ENCODE assay signal across 1 cellular context in genomic region chr11:67482736-67483497, GRCh38.
TF ChIP-seq lines count a peak whose summit lies in the region.

AIP (plus strand) TSS chr11:67483026; CDS start chr11:67483159, 133 bp downstream.

TF ChIP-seq in HepG2, 621 proteins besides CTCF, POLR2A, EP300 and RAD21 (continued from another document and continues in another):
- no peak for TF ChIP-seq REST (IDR thresholded peaks at IDR 0.05; ENCODE audit: borderline replicate concordance in 1 of 2, low read depth in 1 of 2, low read length in 2 of 2)
- peak; percentile 92; the same call in 1 of the 2 replicates for TF ChIP-seq KLF9 (CRISPR knock-in tag; IDR thresholded peaks at IDR 0.05; ENCODE audit: low read depth)
- no peak for TF ChIP-seq TCF7L2 (IDR thresholded peaks at IDR 0.05; ENCODE audit: low read depth, low read length)
- TF ChIP-seq FOXJ3 (CRISPR knock-in tag; IDR thresholded peaks at IDR 0.05; ENCODE audit: borderline replicate concordance) = no peak
- TF ChIP-seq ZBTB10 (CRISPR knock-in tag; IDR thresholded peaks at IDR 0.05; ENCODE audit: borderline replicate concordance) = peak; percentile 79; the same call in 1 of the 2 replicates
- no peak for TF ChIP-seq NFE2 (CRISPR knock-in tag; IDR thresholded peaks at IDR 0.05)
- peak; percentile 90 for TF ChIP-seq ZNF776 (CRISPR knock-in tag; IDR thresholded peaks at IDR 0.05)
- TF ChIP-seq ZNF225 (CRISPR knock-in tag; IDR thresholded peaks at IDR 0.05) = peak; percentile 94; the same call in 1 of the 2 replicates
- TF ChIP-seq HDAC1 (CRISPR knock-in tag; IDR thresholded peaks at IDR 0.05) = peak; percentile 84
- TF ChIP-seq NFYC (CRISPR knock-in tag; IDR thresholded peaks at IDR 0.05) = peak; percentile 79; the same call in 1 of the 2 replicates
- no peak for TF ChIP-seq ZNF296 (CRISPR knock-in tag; conservative IDR thresholded peaks at IDR 0.05)
- peak; percentile 97 for TF ChIP-seq ZNF501 (CRISPR knock-in tag; IDR thresholded peaks at IDR 0.05)
- TF ChIP-seq SIX4 (CRISPR knock-in tag; IDR thresholded peaks at IDR 0.05) = no peak; the same call in 1 of the 2 replicates
- TF ChIP-seq ZNF234 (CRISPR knock-in tag; conservative IDR thresholded peaks at IDR 0.05) = peak; percentile 72; the same call in 1 of the 2 replicates
- peak; percentile 10; the same call in 1 of the 2 replicates for TF ChIP-seq MNT (IDR thresholded peaks at IDR 0.05)
- peak; percentile 86; the same call in 1 of the 2 replicates for TF ChIP-seq ZNF660 (CRISPR knock-in tag; IDR thresholded peaks at IDR 0.05; ENCODE audit: borderline replicate concordance, low read depth)
- TF ChIP-seq CBX2 (IDR thresholded peaks at IDR 0.05; ENCODE audit: low read depth, low read length) = no peak
- no peak for TF ChIP-seq CBX2 (CRISPR knock-in tag; IDR thresholded peaks at IDR 0.05; ENCODE audit: low read depth)
- TF ChIP-seq AKAP8 (CRISPR knock-in tag; IDR thresholded peaks at IDR 0.05) = peak; percentile 84
- peak; percentile 97; the same call in 1 of the 2 replicates for TF ChIP-seq ZSCAN30 (CRISPR knock-in tag; IDR thresholded peaks at IDR 0.05)
- peak; percentile 96 for TF ChIP-seq SNAPC5 (CRISPR knock-in tag; IDR thresholded peaks at IDR 0.05; ENCODE audit: borderline replicate concordance)
- TF ChIP-seq ZNF274 (CRISPR knock-in tag; IDR thresholded peaks at IDR 0.05) = peak; percentile 99
- peak; percentile 32; the same call in 1 of the 2 replicates for TF ChIP-seq RFX3 (CRISPR knock-in tag; IDR thresholded peaks at IDR 0.05)
- peak; percentile 88 for TF ChIP-seq POGZ (CRISPR knock-in tag; IDR thresholded peaks at IDR 0.05)
- TF ChIP-seq ZNF260 (CRISPR knock-in tag; IDR thresholded peaks at IDR 0.05; ENCODE audit: borderline replicate concordance, low read depth) = no peak
- TF ChIP-seq GABPB1 (CRISPR knock-in tag; IDR thresholded peaks at IDR 0.05) = peak; percentile 89
- TF ChIP-seq ATF2 (CRISPR knock-in tag; IDR thresholded peaks at IDR 0.05) = peak; percentile 65; the same call in 1 of the 2 replicates
- TF ChIP-seq TFAP4 (IDR thresholded peaks at IDR 0.05; ENCODE audit: borderline replicate concordance, low read depth) = no peak
- no peak; the same call in 1 of the 2 replicates for TF ChIP-seq MTF1 (CRISPR knock-in tag; IDR thresholded peaks at IDR 0.05)
- TF ChIP-seq E2F2 (CRISPR knock-in tag; IDR thresholded peaks at IDR 0.05; ENCODE audit: borderline replicate concordance) = no peak
- peak; percentile 89; the same call in 1 of the 2 replicates for TF ChIP-seq GFI1 (CRISPR knock-in tag; IDR thresholded peaks at IDR 0.05; ENCODE audit: borderline replicate concordance)
- TF ChIP-seq RFX5 (IDR thresholded peaks at IDR 0.05; ENCODE audit: low read depth, low read length) = no peak
- peak; percentile 89 for TF ChIP-seq ELF4 (CRISPR knock-in tag; IDR thresholded peaks at IDR 0.05; ENCODE audit: borderline replicate concordance)
- peak; percentile 84 for TF ChIP-seq CREB3 (CRISPR knock-in tag; IDR thresholded peaks at IDR 0.05)
- peak; percentile 38; the same call in 1 of the 2 replicates for TF ChIP-seq FOXK1 (CRISPR knock-in tag; IDR thresholded peaks at IDR 0.05; ENCODE audit: borderline replicate concordance, low read depth)
- TF ChIP-seq E2F1 (CRISPR knock-in tag; IDR thresholded peaks at IDR 0.05) = peak; percentile 83
- no peak for TF ChIP-seq ZNF10 (CRISPR knock-in tag; IDR thresholded peaks at IDR 0.05; ENCODE audit: borderline replicate concordance, low read depth)
- peak; percentile 32 for TF ChIP-seq TEAD3 (CRISPR knock-in tag; optimal IDR thresholded peaks at IDR 0.05; ENCODE audit: borderline replicate concordance)
- peak; percentile 61 for TF ChIP-seq XRCC5 (optimal IDR thresholded peaks at IDR 0.05; ENCODE audit: low read length)
- 0 out of 2 replicates have a peak, but pooled peaks have one; percentile 12 for TF ChIP-seq GATA4 (IDR thresholded peaks at IDR 0.05; ENCODE audit: borderline replicate concordance, low read depth)
- TF ChIP-seq BRF2 (CRISPR knock-in tag; IDR thresholded peaks at IDR 0.05) = peak; percentile 97
- TF ChIP-seq HMG20A (CRISPR knock-in tag; IDR thresholded peaks at IDR 0.05; ENCODE audit: borderline replicate concordance) = no peak; the same call in 1 of the 2 replicates
- TF ChIP-seq NR0B2 (CRISPR knock-in tag; IDR thresholded peaks at IDR 0.05) = peak; percentile 96
- peak; percentile 92; the same call in 1 of the 2 replicates for TF ChIP-seq TIGD3 (CRISPR knock-in tag; IDR thresholded peaks at IDR 0.05; ENCODE audit: borderline replicate concordance)
- TF ChIP-seq HOXD1 (CRISPR knock-in tag; IDR thresholded peaks at IDR 0.05) = peak; percentile 89
- TF ChIP-seq JDP2 (CRISPR knock-in tag; IDR thresholded peaks at IDR 0.05; ENCODE audit: borderline replicate concordance) = no peak
- TF ChIP-seq TMF1 (CRISPR knock-in tag; IDR thresholded peaks at IDR 0.05; ENCODE audit: low read depth) = peak; percentile 98
- TF ChIP-seq ZNF34 (CRISPR knock-in tag; IDR thresholded peaks at IDR 0.05; ENCODE audit: borderline replicate concordance) = peak; percentile 46; the same call in 1 of the 2 replicates
